ENCODE assay signal across 9 cellular contexts in the genomic region with DNA sequence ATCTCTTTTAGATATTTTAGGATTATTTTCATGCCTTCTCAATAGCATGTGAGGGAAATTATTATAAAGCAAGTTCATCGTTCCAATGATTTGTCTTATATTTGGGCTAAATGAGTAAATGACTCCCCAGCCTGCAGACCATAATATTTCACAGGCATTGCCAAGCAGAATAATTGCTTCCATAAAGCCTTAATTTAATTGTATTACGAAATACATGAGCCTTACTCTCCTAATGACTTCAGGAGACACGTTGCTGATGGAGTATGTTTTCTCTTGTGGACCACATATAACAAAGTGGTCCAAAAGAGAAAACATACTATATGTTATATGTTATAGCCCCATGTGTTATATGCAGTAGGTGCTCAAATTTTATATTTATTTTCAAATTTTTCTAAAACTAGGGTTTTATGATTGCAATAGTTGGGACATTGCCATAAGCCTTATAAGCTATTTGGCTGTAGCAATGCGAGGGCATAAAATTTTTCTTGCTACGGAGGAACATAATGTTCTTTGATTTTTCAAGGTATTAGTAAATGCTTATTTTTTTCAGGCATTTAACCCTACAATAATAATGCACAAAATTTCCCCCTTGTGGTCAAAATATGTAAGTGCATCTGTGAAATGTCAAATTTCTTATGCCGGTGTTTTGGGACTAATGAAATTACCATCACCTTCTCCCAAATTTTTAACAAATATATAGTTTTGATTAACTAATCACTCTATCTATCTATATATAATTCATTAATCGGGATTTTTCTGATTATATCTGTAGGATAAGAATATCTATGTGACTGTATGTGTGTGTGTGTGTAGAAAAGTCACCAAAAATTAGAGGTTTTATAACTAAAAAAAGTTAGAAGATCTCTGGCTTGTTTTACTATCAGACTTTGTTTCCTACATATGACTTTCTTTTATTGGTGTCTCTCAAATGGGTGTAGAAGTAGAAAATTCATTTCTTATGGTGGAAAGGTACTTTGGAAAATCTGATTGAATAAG. TPM values are rescaled to one million over a fixed set of nuclear protein-coding genes. Genes with fewer than 3 reads are reported as not detected.
A peak's percentile ranks its signal among the peaks of the same experiment; 100 is the strongest.
DNase-seq lines count a peak whose midpoint lies in the region; ATAC-seq, FAIRE-seq and TF ChIP-seq lines count a peak whose summit lies in the region.
"Had no signal": no experiment of that assay in that cellular context is flagged by ENCODE, and none has a peak within 500 bp of the region (broad histone marks: within the 10 kb centered on the region; RNA-seq: fewer than 3 reads in every experiment).

No MANE protein-coding gene starts in this region.

- H3K36me3 Mint-ChIP-seq in activated T-cell treated with anti-CD3 and anti-CD28 coated beads, Interleukin-2, amount 50 U/mL, for 4 hours (ENCODE audit: insufficient read depth): no peaks in the 10 kb centered on the region

- H3K36me3 ChIP-seq in bronchial epithelial cell (ENCODE audit: control insufficient read depth, insufficient read depth, low read length): no peaks in the 10 kb centered on the region
- H3K36me3 ChIP-seq in osteoblast (ENCODE audit: insufficient read depth, low read length): no peaks in the 10 kb centered on the region

- FAIRE-seq in bronchial epithelial cell (lab: Jason Lieb, UNC): no peak

- in situ Hi-C loops in KBM-7 (cut with MboI; ENCODE audit: low pct_unique_long_range_greater_than_20kb, low sequenced_read_pairs): no loop called here

- peaks cover 5% of the 10 kb centered on the region for H3K27me3 Mint-ChIP-seq in activated T-cell treated with anti-CD3 and anti-CD28 coated beads, Interleukin-2, amount 50 U/mL, for 4 hours (ENCODE audit: low read depth)

- H3K9me3 ChIP-seq in osteoblast (ENCODE audit: low read depth, low read length): no peaks in the 10 kb centered on the region

- no peak overlapping the region for H3K4me3 ChIP-seq in bronchial epithelial cell (ENCODE audit: low read depth, low read length)
- H3K4me3 ChIP-seq in osteoblast (ENCODE audit: insufficient read depth, low read length): no peak overlapping the region

- peaks cover 9% of the 10 kb centered on the region for H3K9me3 Mint-ChIP-seq in activated T-cell treated with anti-CD3 and anti-CD28 coated beads, Interleukin-2, amount 50 U/mL, for 4 hours

- no peak overlapping the region for H2AFZ ChIP-seq in osteoblast (ENCODE audit: low read length)

- H3K4me2 ChIP-seq in osteoblast (ENCODE audit: insufficient read depth, low read length): no peak overlapping the region

- H4K20me1 ChIP-seq in osteoblast (ENCODE audit: insufficient read depth, low read length): no peaks in the 10 kb centered on the region

- DNase-seq in GM10266 (ENCODE audit: extremely low spot score): no peak
- DNase-seq in KBM-7: peak; percentile 37
- peak; percentile 47 for DNase-seq in bronchial epithelial cell (ENCODE audit: low read depth)
- no peak for DNase-seq in osteoblast (ENCODE audit: insufficient read length, low spot score, missing footprints)
- no peak for DNase-seq in left lobe of liver (ENCODE audit: low spot score)
- no peak for DNase-seq in activated T-cell treated with anti-CD3 and anti-CD28 coated beads, Interleukin-2, amount 50 U/mL, for 4 hours

- TF ChIP-seq CTCF in GM10266 (IDR thresholded peaks at IDR 0.05; ENCODE audit: control insufficient read depth, insufficient read depth, low read depth, missing control alignments) (peak; percentile 49), bronchial epithelial cell (IDR thresholded peaks at IDR 0.05; ENCODE audit: insufficient read depth, low read length, severe bottlenecking) (peak; percentile 39), osteoblast (IDR thresholded peaks at IDR 0.05; ENCODE audit: extremely low read depth, low read depth, low read length) (peak; percentile 60)

- H3K4me1 Mint-ChIP-seq in activated T-cell treated with anti-CD3 and anti-CD28 coated beads, Interleukin-2, amount 50 U/mL, for 4 hours (ENCODE audit: low read depth): no peaks in the 10 kb centered on the region

- H3K27me3 ChIP-seq in bronchial epithelial cell (ENCODE audit: control insufficient read depth, insufficient read depth, low read length) (no peaks in the 10 kb centered on the region), osteoblast (ENCODE audit: insufficient read depth, low read length) (no peaks in the 10 kb centered on the region)

- ATAC-seq in left lobe of liver (no peak), GM21528 (IDR thresholded peaks at IDR 0.05; ENCODE audit: low FRiP score, unreplicated experiment) (no peak), HG03442 (IDR thresholded peaks at IDR 0.05; ENCODE audit: unreplicated experiment) (no peak)
- ATAC-seq in activated T-cell treated with anti-CD3 and anti-CD28 coated beads, Interleukin-2, amount 50 U/mL, for 4 hours: no peak

- H3K4me3 Mint-ChIP-seq in activated T-cell treated with anti-CD3 and anti-CD28 coated beads, Interleukin-2, amount 50 U/mL, for 4 hours: no peak overlapping the region

- H3K4me1 ChIP-seq in osteoblast (ENCODE audit: insufficient read depth, low read length): no peaks in the 10 kb centered on the region

- no peak overlapping the region for H3K27ac ChIP-seq in osteoblast (ENCODE audit: low read depth, low read length)

- no peaks in the 10 kb centered on the region for H3K79me2 ChIP-seq in osteoblast (ENCODE audit: insufficient read depth, low read length)

RNA-seq across cellular contexts. Expression of gene TMPRSS11D, which starts 26.4 kb away (rescaled TPM):
- 8.7 and 15.1 TPM in 2 replicates for total RNA-seq in bronchial epithelial cell
- not detected in 2 replicates for total RNA-seq in osteoblast
- not detected for total RNA-seq in left lobe of liver
- total RNA-seq in activated T-cell treated with anti-CD3 and anti-CD28 coated beads, Interleukin-2, amount 50 U/mL, for 4 hours: not detected
- total RNA-seq: pulmonary artery endothelial cell had no signal

RNA-seq across cellular contexts. Expression of gene TMPRSS11A, which starts 53.1 kb away (rescaled TPM):
- total RNA-seq in bronchial epithelial cell: 0.38 TPM in 1 of 2 replicates, not detected in the other
- total RNA-seq in osteoblast: not detected in 2 replicates
- total RNA-seq in left lobe of liver: not detected
- not detected for total RNA-seq in activated T-cell treated with anti-CD3 and anti-CD28 coated beads, Interleukin-2, amount 50 U/mL, for 4 hours
- total RNA-seq: pulmonary artery endothelial cell had no signal

Comparison
In these comparisons a context has a peak if more than half of its experiments do, and no peak if none do; other contexts are left out.
1. DNase-seq: peak in KBM-7 (single experiment) and bronchial epithelial cell (single experiment); none in GM10266 (single experiment), osteoblast (single experiment), left lobe of liver (single experiment) and activated T-cell treated with anti-CD3 and anti-CD28 coated beads, Interleukin-2, amount 50 U/mL, for 4 hours (single experiment).
2. Peak in every context shown above with its lines, with median percentiles within 50 percentile points of each other: CTCF ChIP-seq.